ENCODE assay signal across 8 cellular contexts in the genomic region with DNA sequence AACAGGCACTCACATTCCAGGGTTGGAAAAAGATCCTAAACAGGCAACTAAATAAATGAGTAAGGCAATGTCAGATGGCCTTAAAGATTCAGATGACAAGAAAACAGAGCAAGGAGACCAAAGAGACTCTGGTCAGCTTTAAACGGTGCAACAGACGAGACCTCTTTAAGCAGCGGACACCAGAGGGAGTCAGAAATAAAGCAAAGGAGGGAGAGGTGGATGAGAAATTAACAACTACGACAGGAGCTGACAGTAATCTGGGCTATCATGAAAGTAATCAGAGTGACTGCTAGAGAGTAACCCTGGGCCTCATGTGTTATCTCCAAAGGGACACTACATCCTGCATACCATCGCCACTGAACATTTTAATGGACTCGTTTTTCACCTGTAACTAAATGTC. TPM values are rescaled to one million over a fixed set of nuclear protein-coding genes. Genes with fewer than 3 reads are reported as not detected.
DNase-seq lines count a peak whose midpoint lies in the region; ATAC-seq, FAIRE-seq and TF ChIP-seq lines count a peak whose summit lies in the region.

No MANE protein-coding gene starts in this region.

- no peak for DNase-seq in activated naive CD4-positive, alpha-beta T cell treated with anti-CD3 and anti-CD28 coated beads for 36 hours
- no peak for DNase-seq in activated naive CD4-positive, alpha-beta T cell treated with Interleukin-2 at 50 U/mL for 16 hours
- DNase-seq in keratinocyte (ENCODE audit: low read depth, low spot score), result no peak
- no peak for DNase-seq in upper lobe of right lung
- DNase-seq in germinal center (ENCODE audit: low spot score), result no peak

- ATAC-seq in upper lobe of right lung (no peak), GM19397 (IDR thresholded peaks at IDR 0.05; ENCODE audit: unreplicated experiment) (no peak), GM18511 (IDR thresholded peaks at IDR 0.05; ENCODE audit: unreplicated experiment) (no peak)

- FAIRE-seq in keratinocyte (lab: Jason Lieb, UNC), result peak; percentile 67

- H3K4me2 ChIP-seq in keratinocyte (ENCODE audit: control insufficient read depth, extremely low read depth, insufficient read depth, low read depth, low read length), result peak overlapping the region; percentile 94

- H3K36me3 ChIP-seq in keratinocyte (ENCODE audit: control insufficient read depth in 2 of 2, extremely low read depth in 1 of 2, insufficient read depth in 2 of 2, low read length in 2 of 2) (peaks cover 10 to 19% of the 10 kb centered on the region in 2 experiments), upper lobe of right lung (peaks cover 18% of the 10 kb centered on the region)

- H3K9ac ChIP-seq in keratinocyte (ENCODE audit: control insufficient read depth, extremely low read depth, insufficient read depth, low read length), result peak overlapping the region; percentile 82

- H3K27ac Mint-ChIP-seq in activated naive CD4-positive, alpha-beta T cell treated with anti-CD3 and anti-CD28 coated beads for 36 hours, result peak overlapping the region; percentile 76
- H3K27ac Mint-ChIP-seq in activated naive CD8-positive, alpha-beta T cell, result peak overlapping the region; percentile 87

- H3K9me3 ChIP-seq in keratinocyte (ENCODE audit: control insufficient read depth, low read depth, low read length), result no peaks in the 10 kb centered on the region
- H3K9me3 ChIP-seq in upper lobe of right lung, result no peaks in the 10 kb centered on the region

- H3K27me3 ChIP-seq in keratinocyte (ENCODE audit: control insufficient read depth, extremely low read depth, insufficient read depth, low read length) (no peaks in the 10 kb centered on the region), upper lobe of right lung (no peaks in the 10 kb centered on the region)

- TF ChIP-seq CTCF in keratinocyte (optimal IDR thresholded peaks at IDR 0.05 in 1 of 3, IDR thresholded peaks at IDR 0.05 in 1 of 3, conservative IDR thresholded peaks at IDR 0.05 in 1 of 3; ENCODE audit: extremely low read depth in 1 of 3, insufficient read depth in 2 of 3, low read length in 3 of 3) (peak in 1 of 3 experiments; percentile 10), upper lobe of right lung (IDR thresholded peaks at IDR 0.05) (no peak)

- H4K20me1 ChIP-seq in keratinocyte (ENCODE audit: control insufficient read depth, extremely low read depth, insufficient read depth, low read length), result no peaks in the 10 kb centered on the region

- no peaks in the 10 kb centered on the region for H3K9me1 ChIP-seq in keratinocyte (ENCODE audit: control insufficient read depth, extremely low read depth, insufficient read depth, low read length)

- peak overlapping the region; percentile 96 for H3K4me3 Mint-ChIP-seq in activated naive CD4-positive, alpha-beta T cell treated with anti-CD3 and anti-CD28 coated beads for 36 hours
- peak overlapping the region; percentile 92 for H3K4me3 Mint-ChIP-seq in activated naive CD8-positive, alpha-beta T cell

- CTCF ChIA-PET in activated naive CD4-positive, alpha-beta T cell treated with anti-CD3 and anti-CD28 coated beads for 36 hours (lab: Charles Lee), result no interaction called here

- intact Hi-C loops in activated naive CD4-positive, alpha-beta T cell treated with anti-CD3 and anti-CD28 coated beads for 36 hours (cut with micrococcal nuclease), result loop anchor here (2.0 to 5.0 kb wide), 4 partner anchors 20 to 359 kb away; a partner anchor contains a TSS
- intact Hi-C loops in upper lobe of right lung (cut with DNase I), result no loop called here

- H3K27me3 Mint-ChIP-seq in activated naive CD4-positive, alpha-beta T cell treated with anti-CD3 and anti-CD28 coated beads for 36 hours (ENCODE audit: low read depth), result no peaks in the 10 kb centered on the region
- no peaks in the 10 kb centered on the region for H3K27me3 Mint-ChIP-seq in activated naive CD8-positive, alpha-beta T cell

- peaks cover 23% of the 10 kb centered on the region for H3K79me2 ChIP-seq in keratinocyte (ENCODE audit: control insufficient read depth, insufficient read depth, low read length)

- peaks cover 16% of the 10 kb centered on the region for H3K4me1 ChIP-seq in keratinocyte (ENCODE audit: control insufficient read depth, extremely low read depth, insufficient read depth, low read length)
- peaks cover 17% of the 10 kb centered on the region for H3K4me1 ChIP-seq in upper lobe of right lung

- H2AFZ ChIP-seq in keratinocyte (ENCODE audit: control insufficient read depth, low read length), result peak overlapping the region; percentile 96

- H3K27ac ChIP-seq in keratinocyte (ENCODE audit: control insufficient read depth, insufficient read depth, low read length) (no peak overlapping the region), upper lobe of right lung (no peak overlapping the region)

- H3K4me3 ChIP-seq in keratinocyte (ENCODE audit: control insufficient read depth in 2 of 3, extremely low read depth in 1 of 3, insufficient read depth in 2 of 3, low read depth in 1 of 3, low read length in 3 of 3) (peak overlapping the region; percentile 67 to 89 (median 69)), upper lobe of right lung (peak overlapping the region; percentile 90)

- peaks cover 43% of the 10 kb centered on the region for H3K9me3 Mint-ChIP-seq in activated naive CD4-positive, alpha-beta T cell treated with anti-CD3 and anti-CD28 coated beads for 36 hours
- H3K9me3 Mint-ChIP-seq in activated naive CD8-positive, alpha-beta T cell (ENCODE audit: low read depth), result peaks cover 15% of the 10 kb centered on the region

- H3K36me3 Mint-ChIP-seq in activated naive CD4-positive, alpha-beta T cell treated with anti-CD3 and anti-CD28 coated beads for 36 hours (ENCODE audit: low read depth), result peaks cover 54% of the 10 kb centered on the region
- H3K36me3 Mint-ChIP-seq in activated naive CD8-positive, alpha-beta T cell, result peaks cover 45% of the 10 kb centered on the region

- dilution Hi-C loops in keratinocyte (cut with MboI; ENCODE audit: extremely low pct_ligation_motif_present, low sequenced_read_pairs), result no loop called here

- H3K4me1 Mint-ChIP-seq in activated naive CD4-positive, alpha-beta T cell treated with anti-CD3 and anti-CD28 coated beads for 36 hours (ENCODE audit: low read depth), result peaks cover 25% of the 10 kb centered on the region
- H3K4me1 Mint-ChIP-seq in activated naive CD8-positive, alpha-beta T cell (ENCODE audit: low read depth), result peaks cover 33% of the 10 kb centered on the region

RNA-seq across cellular contexts. Expression of a gene that starts 1.1 kb away (rescaled TPM):
- 1 to 10 TPM; 6.6 to 9.3 TPM for total RNA-seq in activated naive CD4-positive, alpha-beta T cell treated with anti-CD3 and anti-CD28 coated beads for 36 hours
- 6.2 to 8.9 TPM (median 7.3 TPM) in 3 replicates for polyA plus RNA-seq in keratinocyte
- 4.3 TPM for polyA plus RNA-seq in keratinocyte (2011; ENCODE audit: low read depth)
- polyA plus RNA-seq in keratinocyte (2011; cell fraction: cytosol; rRNA removed), result 3.5 and 6.3 TPM in 2 replicates
- 12.2 and 12.3 TPM in 2 replicates for polyA plus RNA-seq in keratinocyte (2011; cell fraction: nucleus; rRNA removed)
- polyA plus RNA-seq in keratinocyte (2012; ENCODE audit: low replicate concordance), result 3.0 and 3.8 TPM in 2 replicates
- 2.9 to 9.1 TPM (median 8.1 TPM) in 3 replicates for polyA minus RNA-seq in keratinocyte
- 5.0 TPM for polyA minus RNA-seq in keratinocyte (2011; cell fraction: cytosol; rRNA and poly(A)+ RNA removed)
- polyA minus RNA-seq in keratinocyte (2011; cell fraction: nucleus; rRNA and poly(A)+ RNA removed), result 5.8 and 8.8 TPM in 2 replicates
- 6.3 TPM for total RNA-seq in upper lobe of right lung

RNA-seq across cellular contexts. Expression of a gene that starts 20.2 kb away (rescaled TPM):
- 1 to 10 TPM; 1.5 to 2.0 TPM for total RNA-seq in activated naive CD4-positive, alpha-beta T cell treated with anti-CD3 and anti-CD28 coated beads for 36 hours
- polyA plus RNA-seq in keratinocyte, result 4.4 to 5.5 TPM (median 5.0 TPM) in 3 replicates
- 1.1 TPM for polyA plus RNA-seq in keratinocyte (2011; ENCODE audit: low read depth)
- polyA plus RNA-seq in keratinocyte (2011; cell fraction: cytosol; rRNA removed), result 2.5 and 5.2 TPM in 2 replicates
- polyA plus RNA-seq in keratinocyte (2011; cell fraction: nucleus; rRNA removed), result 5.5 and 6.0 TPM in 2 replicates
- 3.9 and 4.6 TPM in 2 replicates for polyA plus RNA-seq in keratinocyte (2012; ENCODE audit: low replicate concordance)
- polyA minus RNA-seq in keratinocyte, result 4.6 to 11.9 TPM (median 7.1 TPM) in 3 replicates
- polyA minus RNA-seq in keratinocyte (2011; cell fraction: cytosol; rRNA and poly(A)+ RNA removed), result 4.4 TPM
- polyA minus RNA-seq in keratinocyte (2011; cell fraction: nucleus; rRNA and poly(A)+ RNA removed), result 4.5 and 7.5 TPM in 2 replicates
- total RNA-seq in upper lobe of right lung, result 5.6 TPM

RNA-seq across cellular contexts. Expression of a gene that starts 25.4 kb away (rescaled TPM):
- 1 to 10 TPM; 3.3 to 3.6 TPM for total RNA-seq in activated naive CD4-positive, alpha-beta T cell treated with anti-CD3 and anti-CD28 coated beads for 36 hours
- 3.5 to 4.5 TPM (median 3.9 TPM) in 3 replicates for polyA plus RNA-seq in keratinocyte
- 0.41 TPM for polyA plus RNA-seq in keratinocyte (2011; ENCODE audit: low read depth)
- 2.0 and 3.0 TPM in 2 replicates for polyA plus RNA-seq in keratinocyte (2011; cell fraction: cytosol; rRNA removed)
- 3.3 and 4.8 TPM in 2 replicates for polyA plus RNA-seq in keratinocyte (2011; cell fraction: nucleus; rRNA removed)
- 1.9 and 4.3 TPM in 2 replicates for polyA plus RNA-seq in keratinocyte (2012; ENCODE audit: low replicate concordance)
- 5.1 to 5.2 TPM (median 5.1 TPM) in 3 replicates for polyA minus RNA-seq in keratinocyte
- polyA minus RNA-seq in keratinocyte (2011; cell fraction: cytosol; rRNA and poly(A)+ RNA removed), result 4.2 TPM
- 8.4 and 8.7 TPM in 2 replicates for polyA minus RNA-seq in keratinocyte (2011; cell fraction: nucleus; rRNA and poly(A)+ RNA removed)
- 2.9 TPM for total RNA-seq in upper lobe of right lung

RNA-seq across cellular contexts. Expression of a gene that starts 31.4 kb away (rescaled TPM):
- total RNA-seq in activated naive CD4-positive, alpha-beta T cell treated with anti-CD3 and anti-CD28 coated beads for 36 hours, result 1 to 10 TPM; 1.8 TPM
- 5.6 to 7.7 TPM (median 6.3 TPM) in 3 replicates for polyA plus RNA-seq in keratinocyte
- 1.8 TPM for polyA plus RNA-seq in keratinocyte (2011; ENCODE audit: low read depth)
- 2.9 and 5.5 TPM in 2 replicates for polyA plus RNA-seq in keratinocyte (2011; cell fraction: cytosol; rRNA removed)
- 14.3 and 15.5 TPM in 2 replicates for polyA plus RNA-seq in keratinocyte (2011; cell fraction: nucleus; rRNA removed)
- polyA plus RNA-seq in keratinocyte (2012; ENCODE audit: low replicate concordance), result 3.5 and 3.9 TPM in 2 replicates
- 3.3 to 9.5 TPM (median 8.1 TPM) in 3 replicates for polyA minus RNA-seq in keratinocyte
- 3.3 TPM for polyA minus RNA-seq in keratinocyte (2011; cell fraction: cytosol; rRNA and poly(A)+ RNA removed)
- polyA minus RNA-seq in keratinocyte (2011; cell fraction: nucleus; rRNA and poly(A)+ RNA removed), result 10.4 and 17.1 TPM in 2 replicates
- total RNA-seq in upper lobe of right lung, result 6.4 TPM

RNA-seq across cellular contexts. Expression of a gene that starts 41.2 kb away (rescaled TPM):
- total RNA-seq in activated naive CD4-positive, alpha-beta T cell treated with anti-CD3 and anti-CD28 coated beads for 36 hours, result 1 to 10 TPM; 4.0 to 4.4 TPM
- 3.6 to 4.2 TPM (median 3.9 TPM) in 3 replicates for polyA plus RNA-seq in keratinocyte
- 0.15 TPM for polyA plus RNA-seq in keratinocyte (2011; ENCODE audit: low read depth)
- 1.5 and 3.1 TPM in 2 replicates for polyA plus RNA-seq in keratinocyte (2011; cell fraction: cytosol; rRNA removed)
- 5.2 and 5.3 TPM in 2 replicates for polyA plus RNA-seq in keratinocyte (2011; cell fraction: nucleus; rRNA removed)
- polyA plus RNA-seq in keratinocyte (2012; ENCODE audit: low replicate concordance), result 1.5 and 3.7 TPM in 2 replicates
- 0.43 to 2.5 TPM (median 1.5 TPM) in 3 replicates for polyA minus RNA-seq in keratinocyte
- 5.8 TPM for polyA minus RNA-seq in keratinocyte (2011; cell fraction: cytosol; rRNA and poly(A)+ RNA removed)
- polyA minus RNA-seq in keratinocyte (2011; cell fraction: nucleus; rRNA and poly(A)+ RNA removed), result 3.9 and 4.0 TPM in 2 replicates
- total RNA-seq in upper lobe of right lung, result 2.9 TPM
